ENCODE assay signal across 20 cellular contexts in the genomic region with DNA sequence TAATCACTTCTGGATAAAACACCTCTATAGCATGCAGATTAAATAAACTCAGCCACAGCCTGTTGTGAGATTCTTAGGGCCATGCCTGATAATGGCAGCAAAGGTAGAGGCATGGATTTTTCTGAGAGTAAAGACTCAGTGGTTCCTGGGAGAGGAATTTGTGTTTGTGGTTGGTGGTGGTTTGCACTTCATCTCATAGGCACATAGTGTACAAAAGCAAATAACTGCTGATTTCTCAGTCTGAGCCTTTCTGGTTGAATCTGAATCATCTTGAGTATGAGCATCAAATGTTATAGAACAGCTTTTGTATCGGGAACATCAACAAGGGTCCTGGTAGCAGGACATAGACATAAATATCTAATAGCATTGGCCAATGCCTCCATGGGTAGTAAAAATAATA.
DNase-seq lines count a peak whose midpoint lies in the region; ATAC-seq, FAIRE-seq and TF ChIP-seq lines count a peak whose summit lies in the region.
"Had no signal": no experiment of that assay in that cellular context is flagged by ENCODE, and none has a peak within 500 bp of the region (broad histone marks: within the 10 kb centered on the region; RNA-seq: fewer than 3 reads in every experiment).

No MANE protein-coding gene starts in this region.

- H4K91ac ChIP-seq in IMR-90 (ENCODE audit: insufficient read depth, low read depth, low read length), result no peak overlapping the region

- H3K4me3 ChIP-seq in IMR-90 (ENCODE audit: insufficient read depth, low read depth, low read length), result no peak overlapping the region
- no peak overlapping the region for H3K4me3 ChIP-seq in astrocyte (ENCODE audit: insufficient read depth, low read depth, low read length)
- H3K4me3 ChIP-seq: GM12878 had no signal

- CTCF ChIA-PET in IMR-90 (lab: Yijun Ruan, JAX), result no interaction called here

- no peaks in the 10 kb centered on the region for H3K79me1 ChIP-seq in IMR-90 (ENCODE audit: low read depth in 1 of 2, low read length in 2 of 2)

- no peak overlapping the region for H3K4ac ChIP-seq in IMR-90 (ENCODE audit: low read depth, low read length)

- H2BK120ac ChIP-seq in IMR-90 (ENCODE audit: low read depth, low read length), result no peak overlapping the region

- peak overlapping the region; percentile 74; the same call in 1 of the 2 replicates for H3K18ac ChIP-seq in IMR-90 (ENCODE audit: low read depth, low read length)

- H3K4me2 ChIP-seq in IMR-90 (ENCODE audit: low read depth, low read length), result no peak overlapping the region
- H3K4me2 ChIP-seq in astrocyte (ENCODE audit: low read length), result no peak overlapping the region

- H2BK15ac ChIP-seq in IMR-90 (ENCODE audit: low read depth, low read length), result no peak overlapping the region

- no peak for TF ChIP-seq POLR2A in IMR-90 (IDR thresholded peaks at IDR 0.05; ENCODE audit: low read depth, low read length)

- no peak overlapping the region for H4K8ac ChIP-seq in IMR-90 (ENCODE audit: low read depth in 2 of 2, low read length in 2 of 2)

- H2BK20ac ChIP-seq in IMR-90 (ENCODE audit: low read depth, low read length), result no peak overlapping the region

- no peak overlapping the region for H3K9ac ChIP-seq in IMR-90 (ENCODE audit: low read depth, low read length)
- H3K9ac ChIP-seq in astrocyte (ENCODE audit: low read length), result no peak overlapping the region

- H4K5ac ChIP-seq in IMR-90 (ENCODE audit: low read depth, low read length), result no peak overlapping the region

- H3K9me3 Mint-ChIP-seq in astrocyte (ENCODE audit: unreplicated experiment), result no peaks in the 10 kb centered on the region
- no peaks in the 10 kb centered on the region for H3K9me3 Mint-ChIP-seq in activated T-cell treated with anti-CD3 and anti-CD28 coated beads, Interleukin-2, amount 50 U/mL, for 24 hours
- H3K9me3 Mint-ChIP-seq: CD4-positive, CD25-positive, alpha-beta regulatory T cell had no signal

- no peak for DNase-seq in IMR-90
- no peak for DNase-seq in astrocyte (ENCODE audit: low read depth)
- peak; percentile 7 for DNase-seq in iris pigment epithelial cell (ENCODE audit: low read depth)
- no peak for DNase-seq in stimulated activated CD4-positive, alpha-beta T cell treated with anti-CD3 and anti-CD28 coated beads, Interleukin-4, amount 100 ng/mL, for 1 hour
- DNase-seq in NCI-H1092 (lab: John Stamatoyannopoulos, UW), result no peak
- DNase-seq in activated T-cell treated with anti-CD3 and anti-CD28 coated beads, Interleukin-2, amount 50 U/mL, for 24 hours, result no peak
- DNase-seq: ACHN; BE2C; C1 segment of cervical spinal cord; CD4-positive, CD25-positive, alpha-beta regulatory T cell; CD8-positive, alpha-beta memory T cell; COR-L47; DMS 273 treated with DMSO at 0.1 percent for 48 hours; DMS53; DND-41; H9 had no signal

- H3K9me3 ChIP-seq in IMR-90 (ENCODE audit: control insufficient read depth, insufficient read depth, low read length), result no peaks in the 10 kb centered on the region
- H3K9me3 ChIP-seq in astrocyte (ENCODE audit: insufficient read depth, low read depth, low read length), result no peaks in the 10 kb centered on the region
- H3K9me3 ChIP-seq: BE2C had no signal

- FAIRE-seq in astrocyte (lab: Jason Lieb, UNC), result peak; percentile 98
- FAIRE-seq: GM12878, H1 had no signal

- H2BK5ac ChIP-seq in IMR-90 (ENCODE audit: low read depth, low read length, poor library complexity, severe bottlenecking), result no peak overlapping the region

- no peak overlapping the region for H3K27ac ChIP-seq in IMR-90 (ENCODE audit: insufficient read depth, low read length)
- no peak overlapping the region for H3K27ac ChIP-seq in astrocyte (ENCODE audit: low read depth, low read length)
- H3K27ac ChIP-seq: HL-60 had no signal

- BruUV-seq in IMR-90 (replicated peaks; lab: Mats Ljungman, UMichigan), result no TSS peak

- no peak for TF ChIP-seq CTCF in IMR-90 (conservative IDR thresholded peaks at IDR 0.05; ENCODE audit: low read depth, low read length)
- TF ChIP-seq CTCF in astrocyte (IDR thresholded peaks at IDR 0.05; ENCODE audit: insufficient read depth, low read depth, low read length), result no peak

- dilution Hi-C loops in IMR-90 (cut with HindIII; ENCODE audit: low sequenced_read_pairs, unreplicated experiment), result no loop called here

- no peak overlapping the region for H3K56ac ChIP-seq in IMR-90 (ENCODE audit: extremely low read depth, insufficient read depth, low read length)

- peaks cover 2% of the 10 kb centered on the region; the same call in 1 of the 2 replicates for H3K4me1 ChIP-seq in IMR-90 (ENCODE audit: control insufficient read depth, insufficient read depth, low read length)
- no peaks in the 10 kb centered on the region for H3K4me1 ChIP-seq in astrocyte (ENCODE audit: insufficient read depth, low read length)
- H3K4me1 ChIP-seq: BE2C had no signal

- peaks cover 2% of the 10 kb centered on the region for H3K4me1 Mint-ChIP-seq in astrocyte (ENCODE audit: low read depth, unreplicated experiment)
- H3K4me1 Mint-ChIP-seq in activated T-cell treated with anti-CD3 and anti-CD28 coated beads, Interleukin-2, amount 50 U/mL, for 24 hours (ENCODE audit: low read depth), result no peaks in the 10 kb centered on the region
- H3K4me1 Mint-ChIP-seq: CD4-positive, CD25-positive, alpha-beta regulatory T cell; CD8-positive, alpha-beta memory T cell; H9; IgD-negative memory B cell had no signal

- intact Hi-C loops in IMR-90 (cut with micrococcal nuclease), result no loop called here

- H4K20me1 ChIP-seq in IMR-90 (ENCODE audit: insufficient read depth, low read length), result no peaks in the 10 kb centered on the region
- H4K20me1 ChIP-seq in astrocyte (ENCODE audit: insufficient read depth, low read length), result no peaks in the 10 kb centered on the region

- H3K36me3 Mint-ChIP-seq in astrocyte (ENCODE audit: low read depth, unreplicated experiment), result no peaks in the 10 kb centered on the region
- no peaks in the 10 kb centered on the region for H3K36me3 Mint-ChIP-seq in activated T-cell treated with anti-CD3 and anti-CD28 coated beads, Interleukin-2, amount 50 U/mL, for 24 hours (ENCODE audit: low read depth)
- H3K36me3 Mint-ChIP-seq: CD4-positive, CD25-positive, alpha-beta regulatory T cell; CD8-positive, alpha-beta memory T cell; IgD-negative memory B cell had no signal

- H2AK9ac ChIP-seq in IMR-90 (replicated peaks; ENCODE audit: low read depth, low read length, poor library complexity), result no peak overlapping the region

- no CpG with 5 or more reads among the region's 1 CpG for WGBS in IMR-90 (ENCODE audit: extremely low coverage in 2 of 2, insufficient read length in 1 of 2), 2 experiments

- no peaks in the 10 kb centered on the region for H3K36me3 ChIP-seq in IMR-90 (ENCODE audit: control insufficient read depth, insufficient read depth, low read length)
- no peaks in the 10 kb centered on the region for H3K36me3 ChIP-seq in astrocyte (ENCODE audit: insufficient read depth, low read length)
- H3K36me3 ChIP-seq: BE2C had no signal

- H3K79me2 ChIP-seq in astrocyte (ENCODE audit: insufficient read depth, low read length), result no peaks in the 10 kb centered on the region

- no peak overlapping the region for H2AFZ ChIP-seq in IMR-90 (replicated peaks; ENCODE audit: low read length, poor library complexity)
- no peak overlapping the region for H2AFZ ChIP-seq in astrocyte (ENCODE audit: low read depth, low read length)

- POLR2A ChIA-PET in IMR-90 (lab: Charles Lee; ENCODE audit: unreplicated experiment), result no interaction called here

- H3K14ac ChIP-seq in IMR-90 (replicated peaks; ENCODE audit: low read depth, low read length), result no peak overlapping the region

- TF ChIP-seq RAD21 in IMR-90 (IDR thresholded peaks at IDR 0.05; ENCODE audit: low read length), result no peak

- no peak overlapping the region for H3K23ac ChIP-seq in IMR-90 (ENCODE audit: low read depth, low read length)

- H3K4me3 Mint-ChIP-seq in astrocyte (ENCODE audit: unreplicated experiment), result no peak overlapping the region
- no peak overlapping the region for H3K4me3 Mint-ChIP-seq in activated T-cell treated with anti-CD3 and anti-CD28 coated beads, Interleukin-2, amount 50 U/mL, for 24 hours
- H3K4me3 Mint-ChIP-seq: CD4-positive, CD25-positive, alpha-beta regulatory T cell; CD8-positive, alpha-beta memory T cell; H9; IgD-negative memory B cell had no signal

- no peak for ATAC-seq in IMR-90 (ENCODE audit: low read depth)
- ATAC-seq: GM12878 had no signal

- in situ Hi-C loops in IMR-90 (cut with MboI; ENCODE audit: low sequenced_read_pairs), result no loop called here

- H3K9me1 ChIP-seq in IMR-90 (ENCODE audit: insufficient read depth, low read length), result no peaks in the 10 kb centered on the region

- H3K27ac Mint-ChIP-seq in astrocyte (ENCODE audit: unreplicated experiment), result no peak overlapping the region
- no peak overlapping the region for H3K27ac Mint-ChIP-seq in activated T-cell treated with anti-CD3 and anti-CD28 coated beads, Interleukin-2, amount 50 U/mL, for 24 hours
- H3K27ac Mint-ChIP-seq: CD4-positive, CD25-positive, alpha-beta regulatory T cell; CD8-positive, alpha-beta memory T cell; H9; IgD-negative memory B cell had no signal

- H2AK5ac ChIP-seq in IMR-90 (ENCODE audit: low read depth, low read length), result no peak overlapping the region

- H3K27me3 ChIP-seq in IMR-90 (ENCODE audit: control insufficient read depth, insufficient read depth, low read length) (no peaks in the 10 kb centered on the region), astrocyte (ENCODE audit: insufficient read depth, low read length) (no peaks in the 10 kb centered on the region)
- H3K27me3 ChIP-seq: BE2C had no signal

- no peaks in the 10 kb centered on the region for H3K27me3 Mint-ChIP-seq in astrocyte (ENCODE audit: low read depth, unreplicated experiment)
- peaks cover 35% of the 10 kb centered on the region for H3K27me3 Mint-ChIP-seq in activated T-cell treated with anti-CD3 and anti-CD28 coated beads, Interleukin-2, amount 50 U/mL, for 24 hours
- H3K27me3 Mint-ChIP-seq: CD4-positive, CD25-positive, alpha-beta regulatory T cell; CD8-positive, alpha-beta memory T cell had no signal

TF ChIP-seq in IMR-90, 13 proteins besides CTCF, POLR2A, EP300 and RAD21 (continues in another document):
- TF ChIP-seq MAZ (IDR thresholded peaks at IDR 0.05; ENCODE audit: borderline replicate concordance, low read depth, low read length) (no peak), MAFK (IDR thresholded peaks at IDR 0.05; ENCODE audit: low read depth, low read length) (no peak), SMC3 (IDR thresholded peaks at IDR 0.05; ENCODE audit: low read depth, low read length) (no peak), MXI1 (IDR thresholded peaks at IDR 0.05; ENCODE audit: borderline replicate concordance, low read depth, low read length) (no peak), RCOR1 (IDR thresholded peaks at IDR 0.05; ENCODE audit: insufficient replicate concordance, low read length) (no peak), RFX5 (IDR thresholded peaks at IDR 0.05; ENCODE audit: low read depth, low read length) (no peak), FOS (IDR thresholded peaks at IDR 0.05; ENCODE audit: low read depth, low read length) (no peak), BHLHE40 (IDR thresholded peaks at IDR 0.05; ENCODE audit: low read depth, low read length) (no peak)
